In the genomic region with DNA sequence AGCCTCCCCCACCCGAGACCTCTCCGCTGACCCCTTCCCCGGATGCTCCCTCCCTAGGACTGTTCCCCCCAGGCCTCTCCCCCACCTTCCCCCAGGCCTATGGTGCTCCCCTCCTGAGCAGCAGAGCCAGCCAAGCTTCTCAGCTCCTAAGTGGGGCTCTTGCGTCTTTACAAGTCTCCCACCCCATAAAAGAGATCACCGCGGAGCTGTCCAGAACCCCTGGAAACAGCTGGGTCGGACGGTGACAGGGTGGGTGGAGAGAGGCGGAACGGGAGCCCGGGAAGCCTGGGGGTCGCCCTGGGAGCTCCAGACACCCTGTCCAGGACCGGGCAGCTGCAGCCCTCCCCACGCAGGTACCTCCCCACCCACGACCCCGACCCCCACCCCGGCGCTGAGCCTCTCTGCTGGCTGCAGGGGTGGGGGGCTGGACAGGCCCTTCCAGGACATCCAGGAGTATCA, we compare ENCODE assay signal across 9 cellular contexts.
DNase-seq lines count a peak whose midpoint lies in the region; ATAC-seq and TF ChIP-seq lines count a peak whose summit lies in the region.
"Had no signal": no experiment of that assay in that cellular context is flagged by ENCODE, and none has a peak within 500 bp of the region (broad histone marks: within the 10 kb centered on the region; RNA-seq: fewer than 3 reads in every experiment).

No MANE protein-coding gene starts in this region.

- peaks cover 0 to 26% (median 12%) of the 10 kb centered on the region in 7 donors for H3K27me3 ChIP-seq in spleen (replicated peaks in 1 of 7)
- H3K27me3 ChIP-seq: right lobe of liver had no signal

- TF ChIP-seq POLR2A in spleen (IDR thresholded peaks at IDR 0.05): no peak

- peaks cover 4 to 34% (median 22%) of the 10 kb centered on the region in 6 donors for H3K4me1 ChIP-seq in spleen
- H3K4me1 ChIP-seq: right lobe of liver had no signal

- H3K36me3 Mint-ChIP-seq in activated CD8-positive, alpha-beta T cell treated with anti-CD3 and anti-CD28 coated beads, Interleukin-2, amount 10 ng/mL, durations not matched to agents 7 days and 5 days (ENCODE audit: low read depth): no peaks in the 10 kb centered on the region
- H3K36me3 Mint-ChIP-seq: activated naive CD4-positive, alpha-beta T cell treated with anti-CD3 and anti-CD28 coated beads, Interleukin-2, amount 50 U/mL, for 72 hours had no signal

- peaks cover 3% of the 10 kb centered on the region for H3K27me3 Mint-ChIP-seq in activated CD8-positive, alpha-beta T cell treated with anti-CD3 and anti-CD28 coated beads, Interleukin-2, amount 10 ng/mL, durations not matched to agents 7 days and 5 days (ENCODE audit: low read depth)

- POLR2A ChIA-PET in activated CD8-positive, alpha-beta T cell treated with anti-CD3 and anti-CD28 coated beads, Interleukin-2, amount 10 ng/mL, durations not matched to agents 7 days and 5 days (lab: Charles Lee): no interaction called here

- in situ Hi-C loops in GM13976 (cut with MboI; ENCODE audit: low sequenced_read_pairs, unreplicated experiment): no loop called here

- no peaks in the 10 kb centered on the region for H3K9me3 Mint-ChIP-seq in activated CD8-positive, alpha-beta T cell treated with anti-CD3 and anti-CD28 coated beads, Interleukin-2, amount 10 ng/mL, durations not matched to agents 7 days and 5 days (ENCODE audit: insufficient read depth)
- H3K9me3 Mint-ChIP-seq: activated naive CD4-positive, alpha-beta T cell treated with anti-CD3 and anti-CD28 coated beads, Interleukin-2, amount 50 U/mL, for 72 hours had no signal

- intact Hi-C loops in spleen (cut with DNase I; ENCODE audit: low total_unique reads): no loop called here

- WGBS in spleen, 5 donors: 24 to 46% (median 32%) methylated on average over 5 to 18 of the region's 18 CpGs

- H3K9me3 ChIP-seq in spleen: no peaks in the 10 kb centered on the region
- H3K9me3 ChIP-seq: right lobe of liver had no signal

- H3K4me1 Mint-ChIP-seq in activated CD8-positive, alpha-beta T cell treated with anti-CD3 and anti-CD28 coated beads, Interleukin-2, amount 10 ng/mL, durations not matched to agents 7 days and 5 days (ENCODE audit: low read depth): peaks cover 11% of the 10 kb centered on the region

- peak overlapping the region in 7 of 8 donors; percentile 22 to 79 (median 47) for H3K4me3 ChIP-seq in spleen

- H3K36me3 ChIP-seq in spleen: no peaks in the 10 kb centered on the region
- H3K36me3 ChIP-seq: right lobe of liver had no signal

- TF ChIP-seq CTCF in GM13976 (IDR thresholded peaks at IDR 0.05; ENCODE audit: borderline replicate concordance, control extremely low read depth, extremely low read depth, insufficient read depth, missing control alignments) (no peak), spleen (IDR thresholded peaks at IDR 0.05 in 8 of 11, conservative IDR thresholded peaks at IDR 0.05 in 3 of 11) (no peak)

- no peak overlapping the region for H3K27ac Mint-ChIP-seq in activated CD8-positive, alpha-beta T cell treated with anti-CD3 and anti-CD28 coated beads, Interleukin-2, amount 10 ng/mL, durations not matched to agents 7 days and 5 days

- H3K27ac ChIP-seq in spleen: peak overlapping the region in 7 of 8 donors; percentile 63 to 91 (median 80)
- H3K27ac ChIP-seq: right lobe of liver had no signal

- no peak for ATAC-seq in activated CD8-positive, alpha-beta T cell treated with anti-CD3 and anti-CD28 coated beads, Interleukin-2, amount 10 ng/mL, durations not matched to agents 7 days and 5 days

- DNase-seq in GM13976 (ENCODE audit: low spot score) (peak; percentile 38), islet precursor cell (peak; percentile 61), spleen (peak; percentile 71), GM19240 (ENCODE audit: insufficient read length, low spot score) (no peak)
- DNase-seq in activated CD8-positive, alpha-beta T cell treated with anti-CD3 and anti-CD28 coated beads, Interleukin-2, amount 10 ng/mL, durations not matched to agents 7 days and 5 days: peak; percentile 18
- DNase-seq in stimulated activated naive CD4-positive, alpha-beta T cell (lab: John Stamatoyannopoulos, UW): no peak
- DNase-seq in stimulated activated CD4-positive, alpha-beta T cell treated with anti-CD3 and anti-CD28 coated beads, Interleukin-1b, Interleukin-23, amount 100 ng/mL, for 48 hours: no peak

- CTCF ChIA-PET in activated CD8-positive, alpha-beta T cell treated with anti-CD3 and anti-CD28 coated beads, Interleukin-2, amount 10 ng/mL, durations not matched to agents 7 days and 5 days (lab: Charles Lee): no interaction called here

- no peak overlapping the region for H3K4me3 Mint-ChIP-seq in activated CD8-positive, alpha-beta T cell treated with anti-CD3 and anti-CD28 coated beads, Interleukin-2, amount 10 ng/mL, durations not matched to agents 7 days and 5 days

Comparison
In these comparisons a context has a peak if more than half of its experiments do, and no peak if none do; other contexts are left out.
1. DNase-seq: peak in GM13976 (single experiment), activated CD8-positive, alpha-beta T cell treated with anti-CD3 and anti-CD28 coated beads, Interleukin-2, amount 10 ng/mL, durations not matched to agents 7 days and 5 days (single experiment), islet precursor cell (single experiment) and spleen (single experiment); none in stimulated activated naive CD4-positive, alpha-beta T cell (0 of 6), stimulated activated CD4-positive, alpha-beta T cell treated with anti-CD3 and anti-CD28 coated beads, Interleukin-1b, Interleukin-23, amount 100 ng/mL, for 48 hours (single experiment) and GM19240 (single experiment).